ENCODE assay signal across 18 cellular contexts in genomic region chr3:127019449-127019848, GRCh38. TPM values are rescaled to one million over a fixed set of nuclear protein-coding genes. Genes with fewer than 3 reads are reported as not detected.
DNase-seq lines count a peak whose midpoint lies in the region; ATAC-seq, FAIRE-seq and TF ChIP-seq lines count a peak whose summit lies in the region.
"Had no signal": no experiment of that assay in that cellular context is flagged by ENCODE, and none has a peak within 500 bp of the region (broad histone marks: within the 10 kb centered on the region; RNA-seq: fewer than 3 reads in every experiment).

No MANE protein-coding gene starts in this region.

- no peaks in the 10 kb centered on the region for H4K20me1 ChIP-seq in SK-N-SH (ENCODE audit: insufficient read depth)

- FAIRE-seq in H54 (lab: Jason Lieb, UNC): no peak
- FAIRE-seq: TTC549 had no signal

- no peaks in the 10 kb centered on the region for H3K27me3 ChIP-seq in SK-N-SH (ENCODE audit: insufficient read depth)
- H3K27me3 ChIP-seq: BLaER1, heart right ventricle, testis had no signal

- H3K27ac ChIP-seq in SK-N-SH (ENCODE audit: low read depth in 2 of 2, low read length in 1 of 2): peak overlapping the region in 1 of 2 experiments; percentile 19; a peak in 1 of 4 replicates
- H3K27ac ChIP-seq: BLaER1, heart right ventricle, testis had no signal

- H3K4me1 ChIP-seq in SK-N-SH (ENCODE audit: control insufficient read depth in 1 of 2, insufficient read depth in 2 of 2, low read depth in 1 of 2, low read length in 1 of 2): peaks cover 10 to 30% of the 10 kb centered on the region in 2 experiments; a peak in 2 of 4 replicates
- H3K4me1 ChIP-seq: testis had no signal

- H3K4me2 ChIP-seq in SK-N-SH: 0 out of 2 replicates have a peak overlapping the region, but pooled peaks have one; percentile 4
- H3K4me2 ChIP-seq: BLaER1 had no signal

- DNase-seq in H54 (ENCODE audit: insufficient read length, low spot score): peak; percentile 86
- DNase-seq in SK-N-SH: no peak
- peak; percentile 15 for DNase-seq in non-pigmented ciliary epithelial cell (ENCODE audit: low read depth)
- DNase-seq in central memory CD4-positive, alpha-beta T cell: no peak
- DNase-seq in activated CD8-positive, alpha-beta memory T cell treated with anti-CD3 and anti-CD28 coated beads, Interleukin-2, amount 50 U/mL, for 4 hours: no peak
- DNase-seq: activated CD4-positive, alpha-beta memory T cell treated with anti-CD3 and anti-CD28 coated beads for 36 hours; aorta; heart right ventricle; left cardiac atrium; naive B cell; NCI-H187 treated with DMSO at 0.1 percent for 48 hours; NCI-H748 treated with DMSO at 0.1 percent for 48 hours; testis had no signal

- H3K9me2 ChIP-seq in SK-N-SH: no peaks in the 10 kb centered on the region

- CTCF ChIA-PET in SK-N-SH (lab: Yijun Ruan, JAX): interaction anchor here (0.9 kb wide), 1 partner anchor 9 kb away, joined by 3 read pairs; no protein-coding TSS in a partner anchor

- H3K36me3 ChIP-seq in SK-N-SH (replicated peaks in 1 of 2; ENCODE audit: control insufficient read depth in 1 of 2, insufficient read depth in 2 of 2, low read length in 1 of 2): peaks cover 12 to 93% of the 10 kb centered on the region in 2 experiments

- 65% methylated on average over 4 of the region's 8 CpGs for WGBS in SK-N-SH (ENCODE audit: low lambda C conversion rate)

- peak overlapping the region; percentile 25; the same call in 1 of the 2 replicates for H3K9ac ChIP-seq in SK-N-SH
- H3K9ac ChIP-seq: BLaER1 had no signal

- H3F3A ChIP-seq in SK-N-SH (replicated peaks; ENCODE audit: insufficient read depth): no peaks in the 10 kb centered on the region

- no peaks in the 10 kb centered on the region for H3K9me3 ChIP-seq in SK-N-SH
- H3K9me3 ChIP-seq: BLaER1, heart right ventricle, testis had no signal

- peak; percentile 67 for ATAC-seq in esophagus mucosa
- ATAC-seq in GM19397 (IDR thresholded peaks at IDR 0.05; ENCODE audit: unreplicated experiment): no peak
- ATAC-seq in HG02759 (IDR thresholded peaks at IDR 0.05; ENCODE audit: unreplicated experiment): no peak
- ATAC-seq: heart right ventricle, left cardiac atrium had no signal

- no peaks in the 10 kb centered on the region for H3K79me2 ChIP-seq in SK-N-SH (ENCODE audit: insufficient read depth)

- no peak overlapping the region for H3K4me3 ChIP-seq in SK-N-SH (ENCODE audit: low read depth in 2 of 2, low read length in 1 of 2)
- H3K4me3 ChIP-seq: BLaER1, heart right ventricle, testis had no signal

- POLR2A ChIA-PET in SK-N-SH (lab: Yijun Ruan, JAX): no interaction called here

- TF ChIP-seq EP300 in SK-N-SH (IDR thresholded peaks at IDR 0.05; ENCODE audit: borderline replicate concordance in 1 of 2, low read depth in 1 of 2, low read length in 1 of 2): no peak; a peak in 1 of 4 replicates

- no peak for TF ChIP-seq CTCF in SK-N-SH (IDR thresholded peaks at IDR 0.05)

- TF ChIP-seq POLR2A in H54 (IDR thresholded peaks at IDR 0.05; ENCODE audit: low read depth, low read length): no peak

- H2AFZ ChIP-seq in SK-N-SH (ENCODE audit: low read depth): no peak overlapping the region

- no peak for TF ChIP-seq RAD21 in SK-N-SH (IDR thresholded peaks at IDR 0.05; ENCODE audit: low read length)

TF ChIP-seq in SK-N-SH, 30 proteins besides CTCF, POLR2A, EP300 and RAD21:
- peak; percentile 65; the same call in 1 of the 2 replicates for TF ChIP-seq TCF12 (IDR thresholded peaks at IDR 0.05)
- TF ChIP-seq RXRA (IDR thresholded peaks at IDR 0.05; ENCODE audit: borderline replicate concordance, low read depth): no peak
- TF ChIP-seq, protein P1, sequence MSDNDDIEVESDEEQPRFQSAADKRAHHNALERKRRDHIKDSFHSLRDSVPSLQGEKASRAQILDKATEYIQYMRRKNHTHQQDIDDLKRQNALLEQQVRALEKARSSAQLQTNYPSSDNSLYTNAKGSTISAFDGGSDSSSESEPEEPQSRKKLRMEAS (IDR thresholded peaks at IDR 0.05; ENCODE audit: low read depth): no peak
- no peak for TF ChIP-seq USF1 (IDR thresholded peaks at IDR 0.05; ENCODE audit: borderline replicate concordance, low read depth)
- TF ChIP-seq, protein P2, sequence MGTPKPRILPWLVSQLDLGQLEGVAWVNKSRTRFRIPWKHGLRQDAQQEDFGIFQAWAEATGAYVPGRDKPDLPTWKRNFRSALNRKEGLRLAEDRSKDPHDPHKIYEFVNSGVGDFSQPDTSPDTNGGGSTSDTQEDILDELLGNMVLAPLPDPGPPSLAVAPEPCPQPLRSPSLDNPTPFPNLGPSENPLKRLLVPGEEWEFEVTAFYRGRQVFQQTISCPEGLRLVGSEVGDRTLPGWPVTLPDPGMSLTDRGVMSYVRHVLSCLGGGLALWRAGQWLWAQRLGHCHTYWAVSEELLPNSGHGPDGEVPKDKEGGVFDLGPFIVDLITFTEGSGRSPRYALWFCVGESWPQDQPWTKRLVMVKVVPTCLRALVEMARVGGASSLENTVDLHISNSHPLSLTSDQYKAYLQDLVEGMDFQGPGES (IDR thresholded peaks at IDR 0.05; ENCODE audit: low read depth, low read length): no peak
- TF ChIP-seq NFIC (IDR thresholded peaks at IDR 0.05; ENCODE audit: borderline replicate concordance): peak; percentile 56
- peak; percentile 75 for TF ChIP-seq PBX3 (IDR thresholded peaks at IDR 0.05)

RNA-seq across cellular contexts. Expression of gene PLXNA1, which starts 36.5 kb away (rescaled TPM):
- 48.1 and 48.7 TPM in 2 replicates for polyA plus RNA-seq in SK-N-SH (2012; rRNA removed)
- 13.2 and 23.6 TPM in 2 replicates for polyA plus RNA-seq in SK-N-SH (2012; cell fraction: cytosol; rRNA removed)
- 104 and 115 TPM in 2 replicates for polyA plus RNA-seq in SK-N-SH (2012; cell fraction: nucleus; rRNA removed)
- total RNA-seq in esophagus mucosa: 15.9 TPM

Comparison
In these comparisons a context has a peak if more than half of its experiments do, and no peak if none do; other contexts are left out.
1. DNase-seq: peak in H54 (single experiment) and non-pigmented ciliary epithelial cell (single experiment); none in SK-N-SH (single experiment), central memory CD4-positive, alpha-beta T cell (single experiment) and activated CD8-positive, alpha-beta memory T cell treated with anti-CD3 and anti-CD28 coated beads, Interleukin-2, amount 50 U/mL, for 4 hours (single experiment).